In genomic region chr1:161388639-161389038, GRCh38 we compare ENCODE assay signal across 1 cellular context.
TF ChIP-seq lines count a peak whose summit lies in the region.

No MANE protein-coding gene starts in this region.

TF ChIP-seq in HCT116, 20 proteins besides CTCF, POLR2A, EP300 and RAD21 (continued from another document):
- TF ChIP-seq REST (IDR thresholded peaks at IDR 0.05; ENCODE audit: low read depth) (no peak), CEBPB (IDR thresholded peaks at IDR 0.05; ENCODE audit: low read depth) (no peak), MAX (IDR thresholded peaks at IDR 0.05) (no peak), EZH2phosphoT487 (IDR thresholded peaks at IDR 0.05; ENCODE audit: borderline replicate concordance) (no peak), YY1 (IDR thresholded peaks at IDR 0.05; ENCODE audit: extremely low read depth, insufficient replicate concordance, low read depth, low read length) (no peak), POLR2AphosphoS5 (IDR thresholded peaks at IDR 0.05; ENCODE audit: low read depth, low read length) (no peak), ELF1 (IDR thresholded peaks at IDR 0.05; ENCODE audit: borderline replicate concordance, low read depth) (no peak), SP1 (IDR thresholded peaks at IDR 0.05; ENCODE audit: low read depth) (no peak)
